ENCODE assay signal across 8 cellular contexts in genomic region chr5:151549713-151550112, GRCh38. TPM values are rescaled to one million over a fixed set of nuclear protein-coding genes. Genes with fewer than 3 reads are reported as not detected.
"Had no signal": no experiment of that assay in that cellular context is flagged by ENCODE, and none has a peak within 500 bp of the region (broad histone marks: within the 10 kb centered on the region; RNA-seq: fewer than 3 reads in every experiment).

No MANE protein-coding gene starts in this region.

- H3K4me3 ChIP-seq: GM12878 had no signal

- DNase-seq: GDM1, GF-D8 had no signal

- FAIRE-seq: G401.6, GM12878, GM12891, GM18507, GM19239 had no signal

- ATAC-seq: GM12878 had no signal

RNA-seq across cellular contexts. Expression of gene FAT2, which starts 41.4 kb away (rescaled TPM):
- total RNA-seq: G401 had no signal
